Comparison of ENCODE assay signal across 10 cellular contexts in genomic region chr19:3179739-3180293, GRCh38. TPM values are rescaled to one million over a fixed set of nuclear protein-coding genes. Genes with fewer than 3 reads are reported as not detected.
A peak's percentile ranks its signal among the peaks of the same experiment; 100 is the strongest.
DNase-seq lines count a peak whose midpoint lies in the region; ATAC-seq and TF ChIP-seq lines count a peak whose summit lies in the region.
"Had no signal": no experiment of that assay in that cellular context is flagged by ENCODE, and none has a peak within 500 bp of the region (broad histone marks: within the 10 kb centered on the region; RNA-seq: fewer than 3 reads in every experiment).

No MANE protein-coding gene starts in this region.

- DNase-seq in GM13976 (ENCODE audit: low spot score) (peak; percentile 63), amniotic stem cell (lab: John Stamatoyannopoulos, UW) (no peak), A673 (ENCODE audit: low spot score) (no peak), HCEC 1CT (no peak)
- peak; percentile 66 for DNase-seq in T-helper 2 cell treated with Interferon-gamma antibody and Interleukin-4, amounts not matched to agents 5 μg/mL and 100 μg/mL, for 36 hours (ENCODE audit: low spot score)
- no peak for DNase-seq in effector memory CD8-positive, alpha-beta T cell
- peak; percentile 36 to 38 for DNase-seq in stimulated activated CD4-positive, alpha-beta T cell treated with anti-CD3 and anti-CD28 coated beads, Interleukin-4, amount 100 ng/mL, for 48 hours (ENCODE audit: low read depth in 2 of 2)
- DNase-seq: NCI-H510A had no signal

- no TSS peak for BruUV-seq in A673 (replicated peaks; lab: Mats Ljungman, UMichigan)

- H3K36me3 Mint-ChIP-seq in T-helper 2 cell treated with Interferon-gamma antibody and Interleukin-4, amounts not matched to agents 5 μg/mL and 100 μg/mL, for 36 hours (ENCODE audit: low read depth): peaks cover 53% of the 10 kb centered on the region
- peaks cover 67% of the 10 kb centered on the region for H3K36me3 Mint-ChIP-seq in effector memory CD8-positive, alpha-beta T cell (ENCODE audit: insufficient read depth)

- in situ Hi-C loops in GM13976 (cut with MboI; ENCODE audit: low sequenced_read_pairs, unreplicated experiment): no loop called here

- peak; percentile 5 for ATAC-seq in effector memory CD8-positive, alpha-beta T cell (replicated peaks)
- ATAC-seq in GM19452 (IDR thresholded peaks at IDR 0.05; ENCODE audit: unreplicated experiment): no peak

- H3K9me3 Mint-ChIP-seq in T-helper 2 cell treated with Interferon-gamma antibody and Interleukin-4, amounts not matched to agents 5 μg/mL and 100 μg/mL, for 36 hours: no peaks in the 10 kb centered on the region
- no peaks in the 10 kb centered on the region for H3K9me3 Mint-ChIP-seq in effector memory CD8-positive, alpha-beta T cell
- H3K9me3 Mint-ChIP-seq: endodermal cell had no signal

- no peaks in the 10 kb centered on the region for H3K27me3 Mint-ChIP-seq in T-helper 2 cell treated with Interferon-gamma antibody and Interleukin-4, amounts not matched to agents 5 μg/mL and 100 μg/mL, for 36 hours (ENCODE audit: low read depth)
- H3K27me3 Mint-ChIP-seq in effector memory CD8-positive, alpha-beta T cell: no peaks in the 10 kb centered on the region

- intact Hi-C loops in A673 (cut with micrococcal nuclease; ENCODE audit: unreplicated experiment): no loop called here

- H3K9me3 ChIP-seq in A673 (ENCODE audit: low read depth, low read length, poor library complexity, severe bottlenecking): no peaks in the 10 kb centered on the region

- TF ChIP-seq CTCF in GM13976 (IDR thresholded peaks at IDR 0.05; ENCODE audit: borderline replicate concordance, control extremely low read depth, extremely low read depth, insufficient read depth, missing control alignments): no peak
- no peak for TF ChIP-seq CTCF in A673 (conservative IDR thresholded peaks at IDR 0.05; ENCODE audit: low read depth, low read length)

- no peaks in the 10 kb centered on the region for H3K27me3 ChIP-seq in A673 (replicated peaks; ENCODE audit: insufficient read depth, low read depth, low read length, poor library complexity)

- H3K36me3 ChIP-seq in A673 (ENCODE audit: insufficient read depth, low read length, poor library complexity, severe bottlenecking): no peaks in the 10 kb centered on the region

- H3K27ac ChIP-seq in A673 (ENCODE audit: low read depth, low read length, poor library complexity, severe bottlenecking): no peak overlapping the region

- H3K4me3 Mint-ChIP-seq in T-helper 2 cell treated with Interferon-gamma antibody and Interleukin-4, amounts not matched to agents 5 μg/mL and 100 μg/mL, for 36 hours: peak overlapping the region; percentile 100
- peak overlapping the region; percentile 89 to 98 for H3K4me3 Mint-ChIP-seq in effector memory CD8-positive, alpha-beta T cell
- H3K4me3 Mint-ChIP-seq: endodermal cell had no signal

- peaks cover 4% of the 10 kb centered on the region for H3K4me1 ChIP-seq in A673 (ENCODE audit: insufficient read depth, low read length, poor library complexity, severe bottlenecking)

- peaks cover 28% of the 10 kb centered on the region for H3K4me1 Mint-ChIP-seq in T-helper 2 cell treated with Interferon-gamma antibody and Interleukin-4, amounts not matched to agents 5 μg/mL and 100 μg/mL, for 36 hours (ENCODE audit: low read depth)
- peaks cover 46 to 47% of the 10 kb centered on the region in 2 donors for H3K4me1 Mint-ChIP-seq in effector memory CD8-positive, alpha-beta T cell (ENCODE audit: low read depth in 2 of 2)
- H3K4me1 Mint-ChIP-seq: endodermal cell had no signal

- POLR2A ChIA-PET in A673 (lab: Charles Lee; ENCODE audit: low non-redundant PET): no interaction called here

- H3K27ac Mint-ChIP-seq in T-helper 2 cell treated with Interferon-gamma antibody and Interleukin-4, amounts not matched to agents 5 μg/mL and 100 μg/mL, for 36 hours: peak overlapping the region; percentile 96
- peak overlapping the region; percentile 96 to 98 for H3K27ac Mint-ChIP-seq in effector memory CD8-positive, alpha-beta T cell
- H3K27ac Mint-ChIP-seq: endodermal cell had no signal

- H3K4me3 ChIP-seq in A673 (ENCODE audit: low read depth, low read length, poor library complexity, severe bottlenecking): no peak overlapping the region

- CTCF ChIA-PET in A673 (lab: Charles Lee): no interaction called here

RNA-seq across cellular contexts. Expression of gene S1PR4, which starts 1.2 kb away (rescaled TPM):
- total RNA-seq in A673 (2021): not detected in 2 replicates
- total RNA-seq: endodermal cell had no signal

RNA-seq across cellular contexts. Expression of gene NCLN, which starts 5.9 kb away (rescaled TPM):
- 104 and 122 TPM in 2 replicates for total RNA-seq in A673 (2021)

RNA-seq across cellular contexts. Expression of gene GNA15, which starts 44.0 kb away (rescaled TPM):
- total RNA-seq in A673 (2021): 0.26 TPM in 1 of 2 replicates, not detected in the other
- total RNA-seq: endodermal cell had no signal

RNA-seq across cellular contexts. Expression of gene CELF5, which starts 44.6 kb away (rescaled TPM):
- 3.1 and 3.7 TPM in 2 replicates for total RNA-seq in A673 (2021)

Comparison
In these comparisons a context has a peak if more than half of its experiments do, and no peak if none do; other contexts are left out.
1. DNase-seq: peak in GM13976 (single experiment), T-helper 2 cell treated with Interferon-gamma antibody and Interleukin-4, amounts not matched to agents 5 μg/mL and 100 μg/mL, for 36 hours (single experiment) and stimulated activated CD4-positive, alpha-beta T cell treated with anti-CD3 and anti-CD28 coated beads, Interleukin-4, amount 100 ng/mL, for 48 hours (2 of 2); none in effector memory CD8-positive, alpha-beta T cell (0 of 3), amniotic stem cell (single experiment), A673 (single experiment) and HCEC 1CT (single experiment).